In the genomic region with DNA sequence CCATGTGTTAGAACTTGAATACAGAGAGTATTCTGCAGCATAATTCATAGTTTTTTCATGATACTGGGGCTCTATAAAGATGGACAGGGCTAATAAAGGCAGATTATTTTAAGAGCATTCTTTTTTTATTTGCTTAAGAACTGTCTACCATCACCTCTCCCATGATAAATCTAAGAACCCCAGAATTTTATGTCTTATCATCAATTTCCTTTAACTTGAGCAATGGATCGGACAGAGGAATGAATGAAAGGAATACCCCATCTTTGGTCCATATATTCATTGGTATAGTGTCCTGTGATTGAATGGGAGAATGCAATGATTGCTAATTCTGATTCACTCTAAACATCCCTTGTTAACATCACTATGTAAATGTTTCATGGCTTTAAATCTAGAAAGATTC, we compare ENCODE assay signal across 1 cellular context.
TF ChIP-seq lines count a peak whose summit lies in the region.

No MANE protein-coding gene starts in this region.

TF ChIP-seq in HepG2, 621 proteins besides CTCF, POLR2A, EP300 and RAD21 (continued from another document):
- TF ChIP-seq ZFP1 (CRISPR knock-in tag; IDR thresholded peaks at IDR 0.05), result no peak
